Comparison of ENCODE assay signal across 16 cellular contexts in the genomic region with DNA sequence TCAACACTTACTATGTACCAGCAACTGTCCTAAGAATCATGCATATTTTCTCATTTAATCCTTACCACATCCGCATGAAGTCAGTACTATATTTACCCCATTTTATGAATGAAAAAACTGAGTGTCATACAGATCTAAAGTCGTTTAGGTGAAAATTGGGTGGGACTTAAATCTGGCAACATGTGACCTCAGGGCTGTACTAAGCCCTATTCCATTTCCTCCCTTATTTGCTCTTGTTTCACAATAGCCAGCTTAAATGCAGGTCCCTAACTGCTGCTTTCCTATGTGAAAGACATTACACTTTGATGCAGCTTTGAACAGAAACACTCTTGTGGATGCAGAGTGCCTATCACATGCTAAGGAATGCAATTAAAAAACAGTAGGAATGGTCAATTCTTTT.
"Had no signal": no experiment of that assay in that cellular context is flagged by ENCODE, and none has a peak within 500 bp of the region (broad histone marks: within the 10 kb centered on the region; RNA-seq: fewer than 3 reads in every experiment).

No MANE protein-coding gene starts in this region.

- H3K4me2 ChIP-seq: smooth muscle cell had no signal

- H3K36me3 ChIP-seq: gastroesophageal sphincter, ovary had no signal

- H3K27me3 ChIP-seq: esophagus squamous epithelium, gastroesophageal sphincter, ovary had no signal

- H3K4me3 ChIP-seq: esophagus squamous epithelium, gastroesophageal sphincter, ovary, smooth muscle cell had no signal

- ATAC-seq: gastroesophageal sphincter; left lobe of liver; naive thymus-derived CD4-positive, alpha-beta T cell; right cardiac atrium had no signal

- H3K9me3 ChIP-seq: esophagus squamous epithelium, gastroesophageal sphincter, ovary had no signal

- H3K27ac Mint-ChIP-seq: progenitor cell of endocrine pancreas had no signal

- DNase-seq: dermis blood vessel endothelial cell; esophagus squamous epithelium; foreskin fibroblast; glutamatergic neuron; islet precursor cell; mammary epithelial cell; naive thymus-derived CD4-positive, alpha-beta T cell; ovary; right cardiac atrium; stimulated activated CD4-positive, alpha-beta T cell treated with anti-CD3 and anti-CD28 coated beads, Interleukin-2, amount 100 ng/mL, for 48 hours; stimulated activated naive CD4-positive, alpha-beta T cell treated with Interleukin-2 at 50 U/mL for 16 hours; trophoblast cell had no signal

- H3K27ac ChIP-seq: esophagus squamous epithelium, gastroesophageal sphincter, ovary had no signal
